In genomic region chr18:680392-680791, GRCh38 we compare ENCODE assay signal across 19 cellular contexts. TPM values are rescaled to one million over a fixed set of nuclear protein-coding genes. Genes with fewer than 3 reads are reported as not detected.
A peak's percentile ranks its signal among the peaks of the same experiment; 100 is the strongest.
DNase-seq lines count a peak whose midpoint lies in the region; ATAC-seq and TF ChIP-seq lines count a peak whose summit lies in the region.
"Had no signal": no experiment of that assay in that cellular context is flagged by ENCODE, and none has a peak within 500 bp of the region (broad histone marks: within the 10 kb centered on the region; RNA-seq: fewer than 3 reads in every experiment).

No MANE protein-coding gene starts in this region.

- TF ChIP-seq CTCF in body of pancreas (IDR thresholded peaks at IDR 0.05): no peak

- no peaks in the 10 kb centered on the region for H3K27me3 Mint-ChIP-seq in T-helper 1 cell treated with Interleukin-12 subunit alpha and Interleukin-12 subunit beta and Interleukin-4 antibody, amounts not matched to agents 30 μg/mL and 1 μg/mL, for 36 hours (ENCODE audit: low read depth)
- no peaks in the 10 kb centered on the region for H3K27me3 Mint-ChIP-seq in stimulated activated naive CD8-positive, alpha-beta T cell treated with anti-CD3 and anti-CD28 coated beads, Interleukin-15, amount 100 ng/mL, for 72 hours
- H3K27me3 Mint-ChIP-seq in naive thymus-derived CD4-positive, alpha-beta T cell: no peaks in the 10 kb centered on the region
- H3K27me3 Mint-ChIP-seq: CD8-positive, alpha-beta memory T cell had no signal

- peaks cover 10 to 11% of the 10 kb centered on the region in 2 donors for H3K4me1 ChIP-seq in naive thymus-derived CD4-positive, alpha-beta T cell (ENCODE audit: control insufficient read depth in 2 of 2, insufficient read depth in 2 of 2, low read length in 2 of 2)
- peaks cover 10% of the 10 kb centered on the region for H3K4me1 ChIP-seq in body of pancreas
- H3K4me1 ChIP-seq: BE2C, SJCRH30 had no signal

- H3K9me3 Mint-ChIP-seq in T-helper 1 cell treated with Interleukin-12 subunit alpha and Interleukin-12 subunit beta and Interleukin-4 antibody, amounts not matched to agents 30 μg/mL and 1 μg/mL, for 36 hours: no peaks in the 10 kb centered on the region
- H3K9me3 Mint-ChIP-seq in stimulated activated naive CD8-positive, alpha-beta T cell treated with anti-CD3 and anti-CD28 coated beads, Interleukin-15, amount 100 ng/mL, for 72 hours: no peaks in the 10 kb centered on the region
- H3K9me3 Mint-ChIP-seq in naive thymus-derived CD4-positive, alpha-beta T cell: peaks cover 0 to 1% (median 0%) of the 10 kb centered on the region in 11 donors
- H3K9me3 Mint-ChIP-seq: CD8-positive, alpha-beta memory T cell had no signal

- peaks cover 36% of the 10 kb centered on the region for H3K36me3 Mint-ChIP-seq in T-helper 1 cell treated with Interleukin-12 subunit alpha and Interleukin-12 subunit beta and Interleukin-4 antibody, amounts not matched to agents 30 μg/mL and 1 μg/mL, for 36 hours (ENCODE audit: low read depth)
- H3K36me3 Mint-ChIP-seq in naive thymus-derived CD4-positive, alpha-beta T cell: peaks cover 11 to 51% (median 30%) of the 10 kb centered on the region in 5 donors

- intact Hi-C loops in naive thymus-derived CD4-positive, alpha-beta T cell (cut with micrococcal nuclease): no loop called here
- intact Hi-C loops in body of pancreas (cut with DNase I): no loop called here

- H3K36me3 ChIP-seq in naive thymus-derived CD4-positive, alpha-beta T cell (ENCODE audit: control insufficient read depth in 2 of 3, insufficient read depth in 3 of 3, low read length in 3 of 3): peaks cover 0 to 54% (median 0%) of the 10 kb centered on the region in 3 experiments
- peaks cover 0 to 14% of the 10 kb centered on the region in 2 donors for H3K36me3 ChIP-seq in body of pancreas (replicated peaks in 1 of 2; ENCODE audit: insufficient read depth in 1 of 2, low read depth in 2 of 2)
- H3K36me3 ChIP-seq: BE2C had no signal

- DNase-seq in T-helper 1 cell (no peak), body of pancreas (no peak)
- DNase-seq in stimulated activated naive CD8-positive, alpha-beta T cell treated with anti-CD3 and anti-CD28 coated beads, Interleukin-15, amount 100 ng/mL, for 72 hours: no peak
- DNase-seq in stimulated activated naive CD8-positive, alpha-beta T cell treated with anti-CD3 and anti-CD28 coated beads, Interleukin-15, Interleukin-2, amounts not matched to agents 100 U/mL and 50 U/mL, for 24 hours: no peak
- DNase-seq in naive thymus-derived CD4-positive, alpha-beta T cell: no peak
- DNase-seq: BE2C; CD8-positive, alpha-beta memory T cell; DMS79; KG1; NCI-H1048; NCI-H1436 treated with DMSO at 0.1 percent for 48 hours; NCI-H2081; NCI-H510A; NCI-H82; PC-3; SJCRH30 had no signal

- ATAC-seq in stimulated activated naive CD8-positive, alpha-beta T cell treated with anti-CD3 and anti-CD28 coated beads, Interleukin-15, amount 100 ng/mL, for 72 hours: no peak
- no peak for ATAC-seq in stimulated activated naive CD8-positive, alpha-beta T cell treated with anti-CD3 and anti-CD28 coated beads, Interleukin-15, Interleukin-2, amounts not matched to agents 100 U/mL and 50 U/mL, for 24 hours
- no peak for ATAC-seq in naive thymus-derived CD4-positive, alpha-beta T cell
- no peak for ATAC-seq in body of pancreas
- no peak for ATAC-seq in GM18498 (IDR thresholded peaks at IDR 0.05; ENCODE audit: unreplicated experiment)
- ATAC-seq in HG03520 (IDR thresholded peaks at IDR 0.05; ENCODE audit: unreplicated experiment): no peak
- ATAC-seq: PC-3 had no signal

- POLR2A ChIA-PET in naive thymus-derived CD4-positive, alpha-beta T cell (lab: Charles Lee): no interaction called here

- peak overlapping the region; percentile 74 for H3K27ac Mint-ChIP-seq in T-helper 1 cell treated with Interleukin-12 subunit alpha and Interleukin-12 subunit beta and Interleukin-4 antibody, amounts not matched to agents 30 μg/mL and 1 μg/mL, for 36 hours
- peak overlapping the region; percentile 44 to 82 for H3K27ac Mint-ChIP-seq in stimulated activated naive CD8-positive, alpha-beta T cell treated with anti-CD3 and anti-CD28 coated beads, Interleukin-15, amount 100 ng/mL, for 72 hours
- peak overlapping the region in 6 of 9 donors; percentile 25 to 70 (median 58) for H3K27ac Mint-ChIP-seq in naive thymus-derived CD4-positive, alpha-beta T cell

- 94% methylated on average over 4 of the region's 4 CpGs for WGBS in body of pancreas, 2 donors

- peaks cover 25% of the 10 kb centered on the region for H3K4me1 Mint-ChIP-seq in T-helper 1 cell treated with Interleukin-12 subunit alpha and Interleukin-12 subunit beta and Interleukin-4 antibody, amounts not matched to agents 30 μg/mL and 1 μg/mL, for 36 hours (ENCODE audit: low read depth)
- peaks cover 38% of the 10 kb centered on the region for H3K4me1 Mint-ChIP-seq in stimulated activated naive CD8-positive, alpha-beta T cell treated with anti-CD3 and anti-CD28 coated beads, Interleukin-15, amount 100 ng/mL, for 72 hours
- H3K4me1 Mint-ChIP-seq in naive thymus-derived CD4-positive, alpha-beta T cell: peaks cover 10 to 31% (median 16%) of the 10 kb centered on the region in 7 donors

- TF ChIP-seq POLR2A in body of pancreas (IDR thresholded peaks at IDR 0.05): no peak

- no peaks in the 10 kb centered on the region for H3K27me3 ChIP-seq in naive thymus-derived CD4-positive, alpha-beta T cell (ENCODE audit: control insufficient read depth in 2 of 2, insufficient read depth in 2 of 2, low read length in 2 of 2)
- no peaks in the 10 kb centered on the region for H3K27me3 ChIP-seq in body of pancreas
- H3K27me3 ChIP-seq: BE2C, SJCRH30 had no signal

- CTCF ChIA-PET in naive thymus-derived CD4-positive, alpha-beta T cell (lab: Charles Lee): no interaction called here

- H3K9me3 ChIP-seq in naive thymus-derived CD4-positive, alpha-beta T cell (ENCODE audit: control insufficient read depth in 2 of 3, low read length in 3 of 3): no peaks in the 10 kb centered on the region
- no peaks in the 10 kb centered on the region for H3K9me3 ChIP-seq in body of pancreas
- H3K9me3 ChIP-seq: BE2C, SJCRH30 had no signal

- H3K4me3 Mint-ChIP-seq in T-helper 1 cell treated with Interleukin-12 subunit alpha and Interleukin-12 subunit beta and Interleukin-4 antibody, amounts not matched to agents 30 μg/mL and 1 μg/mL, for 36 hours: no peak overlapping the region
- H3K4me3 Mint-ChIP-seq in stimulated activated naive CD8-positive, alpha-beta T cell treated with anti-CD3 and anti-CD28 coated beads, Interleukin-15, amount 100 ng/mL, for 72 hours: no peak overlapping the region
- no peak overlapping the region for H3K4me3 Mint-ChIP-seq in naive thymus-derived CD4-positive, alpha-beta T cell
- H3K4me3 Mint-ChIP-seq: CD8-positive, alpha-beta memory T cell had no signal

- no peak overlapping the region for H3K27ac ChIP-seq in naive thymus-derived CD4-positive, alpha-beta T cell (ENCODE audit: low read depth, low read length)
- H3K27ac ChIP-seq in body of pancreas: no peak overlapping the region
- H3K27ac ChIP-seq: SJCRH30 had no signal

- H3K4me3 ChIP-seq in naive thymus-derived CD4-positive, alpha-beta T cell (ENCODE audit: low read length): no peak overlapping the region
- no peak overlapping the region for H3K4me3 ChIP-seq in body of pancreas
- H3K4me3 ChIP-seq: SJCRH30 had no signal

RNA-seq across cellular contexts. Expression of gene TYMS, which starts 22.9 kb away (rescaled TPM):
- total RNA-seq in naive thymus-derived CD4-positive, alpha-beta T cell: 100 to 1,000 TPM in 1 of 5 experiments, 1 to 10 TPM in 1, under 1 TPM in 1, not detected in 2; 0.85 to 241 (median 2.0) TPM
- not detected for polyA plus RNA-seq in naive thymus-derived CD4-positive, alpha-beta T cell
- total RNA-seq in body of pancreas: 1 to 10 TPM; 1.8 to 7.6 TPM

RNA-seq across cellular contexts. Expression of gene ENOSF1, which starts 32.0 kb away (rescaled TPM):
- 100 to 1,000 TPM in 2 of 5 experiments, 10 to 100 TPM in 3; 80.1 to 137 (median 90.0) TPM for total RNA-seq in naive thymus-derived CD4-positive, alpha-beta T cell
- 10 to 100 TPM; 12.2 to 16.5 TPM for polyA plus RNA-seq in naive thymus-derived CD4-positive, alpha-beta T cell
- 10 to 100 TPM; 59.7 to 62.3 TPM for total RNA-seq in body of pancreas
